Comparison of ENCODE assay signal across 8 cellular contexts in the genomic region with DNA sequence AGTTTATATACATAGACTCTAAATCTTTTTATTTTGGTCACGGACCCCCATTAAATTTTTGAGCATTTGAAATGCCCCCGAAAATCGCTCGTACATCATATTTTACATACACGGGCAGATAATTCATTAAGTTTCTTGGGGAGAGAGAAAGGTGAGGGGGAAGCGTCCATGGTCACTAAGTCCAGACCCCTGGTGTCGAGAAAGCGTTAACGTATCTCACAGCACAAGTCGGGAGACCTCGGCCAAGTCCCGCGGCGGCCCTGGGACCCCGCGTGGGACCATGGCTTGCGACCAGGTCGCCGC. TPM values are rescaled to one million over a fixed set of nuclear protein-coding genes. Genes with fewer than 3 reads are reported as not detected.
DNase-seq lines count a peak whose midpoint lies in the region; ATAC-seq and TF ChIP-seq lines count a peak whose summit lies in the region.

No MANE protein-coding gene starts in this region.

- POLR2A ChIA-PET in CD4-positive, alpha-beta memory T cell (lab: Charles Lee; ENCODE audit: partially characterized antibody): interaction anchor here (0.8 to 3.2 kb wide), 21 partner anchors 10 to 436 kb away, joined by 3 to 45 read pairs (median 8); a partner anchor contains a TSS

- peak overlapping the region; percentile 86 to 97 (median 95) for H3K4me3 Mint-ChIP-seq in CD4-positive, alpha-beta memory T cell
- peak overlapping the region; percentile 97 for H3K4me3 Mint-ChIP-seq in neural progenitor cell

- intact Hi-C loops in CD4-positive, alpha-beta memory T cell (cut with micrococcal nuclease): loop anchor here (1.0 to 5.0 kb wide), 8 partner anchors 10 to 702 kb away; a partner anchor contains a TSS

- H2AFZ ChIP-seq in neural progenitor cell (replicated peaks): peak overlapping the region; percentile 74

- H3K27me3 Mint-ChIP-seq in CD4-positive, alpha-beta memory T cell: no peaks in the 10 kb centered on the region
- H3K27me3 Mint-ChIP-seq in neural progenitor cell (ENCODE audit: insufficient read depth, low read depth): peaks cover 4% of the 10 kb centered on the region

- peak overlapping the region; percentile 99 for H3K4me2 ChIP-seq in neural progenitor cell

- peaks cover 30% of the 10 kb centered on the region for H4K20me1 ChIP-seq in neural progenitor cell (ENCODE audit: low read depth)

- H3K27me3 ChIP-seq in CD4-positive, alpha-beta memory T cell (ENCODE audit: insufficient read depth, low read length): no peaks in the 10 kb centered on the region
- H3K27me3 ChIP-seq in MG63 (no peaks in the 10 kb centered on the region), duodenal mucosa (ENCODE audit: control insufficient read depth in 1 of 2, insufficient read depth in 2 of 2, low read length in 2 of 2) (no peaks in the 10 kb centered on the region), neural progenitor cell (no peaks in the 10 kb centered on the region)

- peaks cover 33 to 57% (median 40%) of the 10 kb centered on the region in 4 donors for H3K4me1 Mint-ChIP-seq in CD4-positive, alpha-beta memory T cell
- H3K4me1 Mint-ChIP-seq in neural progenitor cell: peaks cover 17% of the 10 kb centered on the region

- H3K79me2 ChIP-seq in neural progenitor cell (ENCODE audit: low read depth): peaks cover 52% of the 10 kb centered on the region

- no peaks in the 10 kb centered on the region for H3K36me3 ChIP-seq in CD4-positive, alpha-beta memory T cell (ENCODE audit: insufficient read depth, low read length)
- no peaks in the 10 kb centered on the region; the same call in none of the 2 replicates for H3K36me3 ChIP-seq in MG63
- no peaks in the 10 kb centered on the region for H3K36me3 ChIP-seq in duodenal mucosa (ENCODE audit: control insufficient read depth in 1 of 2, insufficient read depth in 2 of 2, low read length in 2 of 2)
- no peaks in the 10 kb centered on the region for H3K36me3 ChIP-seq in neural progenitor cell

- peaks cover 0 to 4% (median 0%) of the 10 kb centered on the region in 8 donors for H3K9me3 Mint-ChIP-seq in CD4-positive, alpha-beta memory T cell
- H3K9me3 Mint-ChIP-seq in neural progenitor cell: no peaks in the 10 kb centered on the region

- TF ChIP-seq CTCF in neural progenitor cell (IDR thresholded peaks at IDR 0.05): peak; percentile 32

- H3K9me3 ChIP-seq in CD4-positive, alpha-beta memory T cell (ENCODE audit: control insufficient read depth in 1 of 2, low read length in 2 of 2): no peaks in the 10 kb centered on the region
- H3K9me3 ChIP-seq in MG63 (no peaks in the 10 kb centered on the region), duodenal mucosa (ENCODE audit: control insufficient read depth in 1 of 2, low read length in 2 of 2) (no peaks in the 10 kb centered on the region), neural progenitor cell (ENCODE audit: low read depth) (no peaks in the 10 kb centered on the region)

- peak overlapping the region; percentile 81 to 83 for H3K4me3 ChIP-seq in CD4-positive, alpha-beta memory T cell (ENCODE audit: low read length in 2 of 2)
- peak overlapping the region; percentile 84 for H3K4me3 ChIP-seq in MG63
- H3K4me3 ChIP-seq in duodenal mucosa (ENCODE audit: low read depth in 1 of 2, low read length in 2 of 2): peak overlapping the region; percentile 79 to 93
- H3K4me3 ChIP-seq in neural progenitor cell: peak overlapping the region; percentile 83

- CTCF ChIA-PET in CD4-positive, alpha-beta memory T cell (lab: Charles Lee; ENCODE audit: partially characterized antibody): interaction anchor here (1.5 to 3.2 kb wide), 5 partner anchors 15 to 237 kb away, joined by 3 to 18 read pairs (median 8); no protein-coding TSS in a partner anchor

- H3K27ac ChIP-seq in CD4-positive, alpha-beta memory T cell (ENCODE audit: low read depth, low read length): peak overlapping the region; percentile 92
- H3K27ac ChIP-seq in duodenal mucosa (ENCODE audit: low read depth, low read length): peak overlapping the region; percentile 99
- peak overlapping the region; percentile 94 for H3K27ac ChIP-seq in neural progenitor cell

- no peak for ATAC-seq in HG02970 (IDR thresholded peaks at IDR 0.05; ENCODE audit: low FRiP score, unreplicated experiment)

- H3F3A ChIP-seq in neural progenitor cell (ENCODE audit: low read depth): peaks cover 23% of the 10 kb centered on the region

- peaks cover 53% of the 10 kb centered on the region for H3K4me1 ChIP-seq in CD4-positive, alpha-beta memory T cell (ENCODE audit: insufficient read depth, low read length)
- peaks cover 26 to 42% of the 10 kb centered on the region in 2 donors for H3K4me1 ChIP-seq in duodenal mucosa (ENCODE audit: control insufficient read depth in 1 of 2, insufficient read depth in 2 of 2, low read length in 2 of 2)
- H3K4me1 ChIP-seq in neural progenitor cell: peaks cover 19% of the 10 kb centered on the region

- H3K36me3 Mint-ChIP-seq in CD4-positive, alpha-beta memory T cell: peaks cover 0 to 21% of the 10 kb centered on the region in 2 donors
- H3K36me3 Mint-ChIP-seq in neural progenitor cell: no peaks in the 10 kb centered on the region

- peak overlapping the region; percentile 92 to 97 for H3K9ac ChIP-seq in duodenal mucosa (ENCODE audit: low read depth in 1 of 2, low read length in 2 of 2)
- H3K9ac ChIP-seq in neural progenitor cell: peak overlapping the region; percentile 51

- no peak for DNase-seq in CD4-positive, alpha-beta memory T cell
- DNase-seq in MG63: no peak
- no peak for DNase-seq in neural progenitor cell (ENCODE audit: low spot score)
- DNase-seq in DMS53 (lab: John Stamatoyannopoulos, UW): no peak
- DNase-seq in COR-L47 (lab: John Stamatoyannopoulos, UW): no peak
- DNase-seq in ACHN: no peak

- peak overlapping the region; percentile 91 to 98 (median 94) for H3K27ac Mint-ChIP-seq in CD4-positive, alpha-beta memory T cell
- H3K27ac Mint-ChIP-seq in neural progenitor cell: peak overlapping the region; percentile 95

- in situ Hi-C loops in ACHN (cut with HindIII; ENCODE audit: low pct_ligation_motif_present, low pct_unique_long_range_greater_than_20kb, low sequenced_read_pairs): no loop called here

RNA-seq across cellular contexts. Expression of a gene that starts 0.8 kb away (rescaled TPM):
- 100 to 1,000 TPM; 133 to 139 TPM for total RNA-seq in CD4-positive, alpha-beta memory T cell
- polyA plus RNA-seq in CD4-positive, alpha-beta memory T cell: 10 to 100 TPM; 30.0 to 44.4 TPM
- total RNA-seq in MG63 (2014; rRNA removed; shearing (Covaris generic); ENCODE audit: low replicate concordance): 16.3 and 20.7 TPM in 2 replicates
- total RNA-seq in neural progenitor cell (ENCODE audit: low replicate concordance): 84.7 and 85.3 TPM in 2 replicates

RNA-seq across cellular contexts. Expression of a gene that starts 47.3 kb away (rescaled TPM):
- total RNA-seq in CD4-positive, alpha-beta memory T cell: 10 to 100 TPM; 12.4 to 15.3 TPM
- 10 to 100 TPM; 14.8 to 21.7 TPM for polyA plus RNA-seq in CD4-positive, alpha-beta memory T cell
- total RNA-seq in MG63 (2014; rRNA removed; shearing (Covaris generic); ENCODE audit: low replicate concordance): 32.1 and 44.3 TPM in 2 replicates
- total RNA-seq in neural progenitor cell (ENCODE audit: low replicate concordance): 14.5 and 23.8 TPM in 2 replicates
